ENCODE assay signal across 21 cellular contexts in the genomic region with DNA sequence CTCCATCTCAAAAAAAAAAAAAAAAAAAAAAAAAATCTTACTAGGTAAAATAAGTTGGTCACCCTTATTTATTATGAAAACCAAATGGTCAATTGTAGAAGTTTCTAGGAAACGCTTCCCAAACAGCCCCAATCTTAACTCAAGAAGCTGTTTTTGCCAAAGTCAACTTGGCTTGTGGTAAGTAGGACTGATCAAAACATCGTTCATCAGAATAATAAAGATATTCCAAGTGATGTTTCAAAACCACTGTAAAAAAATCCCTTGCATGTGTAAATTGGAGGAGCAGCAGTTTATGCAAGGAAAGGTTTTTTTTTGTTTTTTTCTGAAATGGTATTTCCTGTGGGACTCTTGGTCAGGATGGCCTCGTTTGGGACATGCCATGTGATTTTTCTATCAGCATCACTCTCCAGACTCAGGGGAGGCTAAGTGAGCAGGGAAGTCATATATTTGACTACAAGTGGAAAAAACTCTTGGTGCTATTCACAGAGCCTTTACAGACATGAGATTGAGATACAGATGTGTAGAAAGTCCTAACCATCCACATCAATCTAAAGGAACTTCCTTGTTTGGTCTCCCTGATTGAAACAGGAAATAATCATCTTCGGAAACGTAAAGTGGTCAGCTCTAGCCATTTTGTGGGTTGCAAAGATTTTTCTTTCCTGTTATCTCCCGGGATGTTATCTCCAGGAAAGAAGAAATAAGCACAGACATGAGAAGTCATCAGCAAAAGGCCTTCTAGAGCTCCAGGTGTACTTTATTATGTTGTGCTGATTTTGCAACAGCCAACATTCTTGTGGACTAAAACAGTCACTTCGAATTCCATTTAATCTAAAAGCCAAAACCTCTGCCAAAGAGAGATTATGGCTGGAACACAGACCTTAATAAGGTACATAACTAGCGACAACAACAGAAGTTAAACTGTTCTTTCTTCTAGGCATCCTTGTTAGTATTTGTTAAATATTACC.
A peak's percentile ranks its signal among the peaks of the same experiment; 100 is the strongest.
DNase-seq lines count a peak whose midpoint lies in the region; ATAC-seq, FAIRE-seq and TF ChIP-seq lines count a peak whose summit lies in the region.
"Had no signal": no experiment of that assay in that cellular context is flagged by ENCODE, and none has a peak within 500 bp of the region (broad histone marks: within the 10 kb centered on the region; RNA-seq: fewer than 3 reads in every experiment).

No MANE protein-coding gene starts in this region.

- H3K36me3 ChIP-seq in pancreas = no peaks in the 10 kb centered on the region
- H3K36me3 ChIP-seq: BE2C, MG63 had no signal

- POLR2A ChIA-PET in activated CD8-positive, alpha-beta T cell treated with anti-CD3 and anti-CD28 coated beads for 36 hours (lab: Charles Lee) = interaction anchor here (0.6 kb wide), 1 partner anchor 628 kb away, joined by 4 read pairs; no protein-coding TSS in a partner anchor

- no peak for TF ChIP-seq CTCF in pancreas (IDR thresholded peaks at IDR 0.05)
- no peak for TF ChIP-seq CTCF in activated CD8-positive, alpha-beta T cell treated with anti-CD3 and anti-CD28 coated beads for 36 hours (IDR thresholded peaks at IDR 0.05)

- H3K4me1 ChIP-seq in pancreas = no peaks in the 10 kb centered on the region
- H3K4me1 ChIP-seq: BE2C had no signal

- no peaks in the 10 kb centered on the region for H3K27me3 ChIP-seq in pancreas
- H3K27me3 ChIP-seq: BE2C, MG63 had no signal

- FAIRE-seq in pancreas (lab: Jason Lieb, UNC) = peak; percentile 29

- DNase-seq in AG20443 (ENCODE audit: low spot score) (peak; percentile 31), MV-4-11 (lab: John Stamatoyannopoulos, UW) (peak; percentile 26), fibroblast of gingiva (ENCODE audit: low read depth) (peak; percentile 89), pancreas (no peak), kidney tubule cell (ENCODE audit: low spot score) (no peak)
- no peak for DNase-seq in activated CD8-positive, alpha-beta T cell treated with anti-CD3 and anti-CD28 coated beads for 36 hours
- DNase-seq: activated CD4-positive, alpha-beta T cell treated with anti-CD3 and anti-CD28 coated beads for 36 hours; activated naive CD4-positive, alpha-beta T cell treated with Interleukin-2 at 50 U/mL for 16 hours; BE2C; DMS153; MG63; naive B cell; NCI-H2029 treated with DMSO at 0.1 percent for 48 hours; NCI-H524; stimulated activated naive CD4-positive, alpha-beta T cell had no signal

- H3K27me3 Mint-ChIP-seq in activated CD8-positive, alpha-beta T cell treated with anti-CD3 and anti-CD28 coated beads for 36 hours = peaks cover 5% of the 10 kb centered on the region
- H3K27me3 Mint-ChIP-seq: brain had no signal

- H3K27ac Mint-ChIP-seq in activated CD8-positive, alpha-beta T cell treated with anti-CD3 and anti-CD28 coated beads for 36 hours = no peak overlapping the region
- H3K27ac Mint-ChIP-seq: activated CD4-positive, alpha-beta T cell treated with anti-CD3 and anti-CD28 coated beads for 36 hours; brain; naive B cell; progenitor cell of endocrine pancreas had no signal

- no peaks in the 10 kb centered on the region for H3K9me3 Mint-ChIP-seq in activated CD8-positive, alpha-beta T cell treated with anti-CD3 and anti-CD28 coated beads for 36 hours

- CTCF ChIA-PET in activated CD8-positive, alpha-beta T cell treated with anti-CD3 and anti-CD28 coated beads for 36 hours (lab: Charles Lee) = no interaction called here

- H3K4me3 Mint-ChIP-seq in activated CD8-positive, alpha-beta T cell treated with anti-CD3 and anti-CD28 coated beads for 36 hours = no peak overlapping the region
- H3K4me3 Mint-ChIP-seq: activated CD4-positive, alpha-beta T cell treated with anti-CD3 and anti-CD28 coated beads for 36 hours; brain; naive B cell had no signal

- H3K27ac ChIP-seq in pancreas = no peak overlapping the region

- intact Hi-C loops in pancreas (cut with DNase I) = no loop called here
- intact Hi-C loops in activated CD8-positive, alpha-beta T cell treated with anti-CD3 and anti-CD28 coated beads for 36 hours (cut with micrococcal nuclease) = no loop called here

- H3K4me3 ChIP-seq in pancreas = no peak overlapping the region
- H3K4me3 ChIP-seq: lung, MG63 had no signal

- WGBS in pancreas, 2 donors = 47 to 55% methylated on average over 8 of the region's 8 CpGs

- no peaks in the 10 kb centered on the region for H3K4me1 Mint-ChIP-seq in activated CD8-positive, alpha-beta T cell treated with anti-CD3 and anti-CD28 coated beads for 36 hours (ENCODE audit: low read depth)
- H3K4me1 Mint-ChIP-seq: activated CD4-positive, alpha-beta T cell treated with anti-CD3 and anti-CD28 coated beads for 36 hours; naive B cell had no signal

- no peaks in the 10 kb centered on the region for H3K36me3 Mint-ChIP-seq in activated CD8-positive, alpha-beta T cell treated with anti-CD3 and anti-CD28 coated beads for 36 hours (ENCODE audit: low read depth)
- H3K36me3 Mint-ChIP-seq: brain, naive B cell had no signal

- no peaks in the 10 kb centered on the region for H3K9me3 ChIP-seq in pancreas
- H3K9me3 ChIP-seq: BE2C had no signal

- ATAC-seq in pancreas = peak in 1 of 4 donors; percentile 24
- no peak for ATAC-seq in activated CD8-positive, alpha-beta T cell treated with anti-CD3 and anti-CD28 coated beads for 36 hours
- ATAC-seq in HG03565 (IDR thresholded peaks at IDR 0.05; ENCODE audit: unreplicated experiment) = no peak
- ATAC-seq in HG03135 (IDR thresholded peaks at IDR 0.05; ENCODE audit: unreplicated experiment) = no peak
- ATAC-seq: activated CD4-positive, alpha-beta T cell treated with anti-CD3 and anti-CD28 coated beads for 36 hours; HCT116 had no signal

Comparison
In these comparisons a context has a peak if more than half of its experiments do, and no peak if none do; other contexts are left out.
1. DNase-seq: peak in AG20443 (single experiment), MV-4-11 (single experiment) and fibroblast of gingiva (single experiment); none in pancreas (0 of 6), activated CD8-positive, alpha-beta T cell treated with anti-CD3 and anti-CD28 coated beads for 36 hours (single experiment) and kidney tubule cell (single experiment).